8 cellular contexts compared by ENCODE assay signal in genomic region chr18:76922107-76922506, GRCh38.
DNase-seq lines count a peak whose midpoint lies in the region; ATAC-seq and TF ChIP-seq lines count a peak whose summit lies in the region.

No MANE protein-coding gene starts in this region.

- CTCF ChIA-PET in WTC11 (lab: Charles Lee) = interaction anchor here (0.7 to 4.2 kb wide), 15 partner anchors 12 to 781 kb away, joined by 3 to 67 read pairs (median 5); no protein-coding TSS in a partner anchor

- H3K27me3 ChIP-seq in right atrium auricular region = no peaks in the 10 kb centered on the region

- POLR2A ChIA-PET in WTC11 (lab: Charles Lee) = interaction anchor here (0.6 kb wide), 1 partner anchor 19 kb away, joined by 3 read pairs; no protein-coding TSS in a partner anchor

- H3K4me1 ChIP-seq in right atrium auricular region = no peaks in the 10 kb centered on the region

- H3K4me3 Mint-ChIP-seq in WTC11 (no peak overlapping the region), memory B cell (peak overlapping the region; percentile 24)
- no peak overlapping the region for H3K4me3 Mint-ChIP-seq in stimulated activated naive CD8-positive, alpha-beta T cell treated with anti-CD3 and anti-CD28 coated beads, Interleukin-15, amount 100 ng/mL, for 72 hours

- H3K27me3 Mint-ChIP-seq in WTC11 (ENCODE audit: low read depth) = no peaks in the 10 kb centered on the region
- H3K27me3 Mint-ChIP-seq in memory B cell = no peaks in the 10 kb centered on the region
- H3K27me3 Mint-ChIP-seq in stimulated activated naive CD8-positive, alpha-beta T cell treated with anti-CD3 and anti-CD28 coated beads, Interleukin-15, amount 100 ng/mL, for 72 hours = no peaks in the 10 kb centered on the region

- H3K4me3 ChIP-seq in right atrium auricular region = no peak overlapping the region
- H3K4me3 ChIP-seq in choroid plexus epithelial cell (ENCODE audit: low read depth, low read length) = no peak overlapping the region

- peak in 1 of 2 donors; percentile 71 for TF ChIP-seq CTCF in right atrium auricular region (IDR thresholded peaks at IDR 0.05)
- TF ChIP-seq CTCF in WTC11 (IDR thresholded peaks at IDR 0.05) = no peak
- peak; percentile 88 for TF ChIP-seq CTCF in choroid plexus epithelial cell (conservative IDR thresholded peaks at IDR 0.05; ENCODE audit: low read depth, low read length)

- peaks cover 41% of the 10 kb centered on the region for H3K36me3 ChIP-seq in right atrium auricular region

- H3K9me3 Mint-ChIP-seq in WTC11 (no peaks in the 10 kb centered on the region), memory B cell (no peaks in the 10 kb centered on the region)
- H3K9me3 Mint-ChIP-seq in stimulated activated naive CD8-positive, alpha-beta T cell treated with anti-CD3 and anti-CD28 coated beads, Interleukin-15, amount 100 ng/mL, for 72 hours = no peaks in the 10 kb centered on the region

- H3K36me3 Mint-ChIP-seq in WTC11 (peaks cover 37% of the 10 kb centered on the region), memory B cell (peaks cover 32% of the 10 kb centered on the region)

- H3K4me1 Mint-ChIP-seq in WTC11 = no peaks in the 10 kb centered on the region
- peaks cover 15% of the 10 kb centered on the region for H3K4me1 Mint-ChIP-seq in memory B cell
- peaks cover 21% of the 10 kb centered on the region for H3K4me1 Mint-ChIP-seq in stimulated activated naive CD8-positive, alpha-beta T cell treated with anti-CD3 and anti-CD28 coated beads, Interleukin-15, amount 100 ng/mL, for 72 hours

- DNase-seq in Right ventricle myocardium inferior (ENCODE audit: missing footprints) = no peak
- DNase-seq in right atrium auricular region (ENCODE audit: low spot score) = no peak
- peak; percentile 31 for DNase-seq in NCI-H1105 treated with DMSO at 0.1 percent for 48 hours (lab: John Stamatoyannopoulos, UW)
- peak; percentile 62 for DNase-seq in WTC11 (ENCODE audit: low spot score)
- DNase-seq in choroid plexus epithelial cell (ENCODE audit: low read depth) = peak; percentile 77
- DNase-seq in memory B cell (ENCODE audit: low spot score in 2 of 2) = peak; percentile 55 to 69
- DNase-seq in stimulated activated naive CD8-positive, alpha-beta T cell treated with anti-CD3 and anti-CD28 coated beads, Interleukin-15, amount 100 ng/mL, for 72 hours = peak; percentile 22 to 36

- intact Hi-C loops in Right ventricle myocardium inferior (cut with DNase I) = loop anchor here (1.0 kb wide), 1 partner anchor 61 kb away; no protein-coding TSS in a partner anchor

- H3K27ac Mint-ChIP-seq in WTC11 (no peak overlapping the region), memory B cell (peak overlapping the region; percentile 14)
- H3K27ac Mint-ChIP-seq in stimulated activated naive CD8-positive, alpha-beta T cell treated with anti-CD3 and anti-CD28 coated beads, Interleukin-15, amount 100 ng/mL, for 72 hours = no peak overlapping the region

- no peak overlapping the region for H3K27ac ChIP-seq in right atrium auricular region

- H3K9me3 ChIP-seq in right atrium auricular region = no peaks in the 10 kb centered on the region

- ATAC-seq in Right ventricle myocardium inferior = peak; percentile 71
- peak; percentile 99 for ATAC-seq in HG02759 (IDR thresholded peaks at IDR 0.05; ENCODE audit: unreplicated experiment)
- ATAC-seq in WTC11 = peak; percentile 99
- ATAC-seq in memory B cell (ENCODE audit: low read depth) = peak; percentile 100
- ATAC-seq in stimulated activated naive CD8-positive, alpha-beta T cell treated with anti-CD3 and anti-CD28 coated beads, Interleukin-15, amount 100 ng/mL, for 72 hours = peak; percentile 98

TF ChIP-seq in WTC11, 78 proteins besides CTCF, POLR2A, EP300 and RAD21 (continues in another document):
- TF ChIP-seq FOXK1 (CRISPR knock-in tag; IDR thresholded peaks at IDR 0.05) (no peak), NFE2L1 (CRISPR knock-in tag; IDR thresholded peaks at IDR 0.05) (no peak), ZBTB43 (CRISPR knock-in tag; IDR thresholded peaks at IDR 0.05) (no peak), TCF7 (CRISPR knock-in tag; IDR thresholded peaks at IDR 0.05; ENCODE audit: low read depth) (no peak), ZNF671 (CRISPR knock-in tag; IDR thresholded peaks at IDR 0.05) (no peak), ESRRA (CRISPR knock-in tag; IDR thresholded peaks at IDR 0.05; ENCODE audit: borderline replicate concordance) (no peak), NR1H2 (CRISPR knock-in tag; IDR thresholded peaks at IDR 0.05) (no peak), MLX (CRISPR knock-in tag; IDR thresholded peaks at IDR 0.05) (no peak)
- TF ChIP-seq, protein P1, sequence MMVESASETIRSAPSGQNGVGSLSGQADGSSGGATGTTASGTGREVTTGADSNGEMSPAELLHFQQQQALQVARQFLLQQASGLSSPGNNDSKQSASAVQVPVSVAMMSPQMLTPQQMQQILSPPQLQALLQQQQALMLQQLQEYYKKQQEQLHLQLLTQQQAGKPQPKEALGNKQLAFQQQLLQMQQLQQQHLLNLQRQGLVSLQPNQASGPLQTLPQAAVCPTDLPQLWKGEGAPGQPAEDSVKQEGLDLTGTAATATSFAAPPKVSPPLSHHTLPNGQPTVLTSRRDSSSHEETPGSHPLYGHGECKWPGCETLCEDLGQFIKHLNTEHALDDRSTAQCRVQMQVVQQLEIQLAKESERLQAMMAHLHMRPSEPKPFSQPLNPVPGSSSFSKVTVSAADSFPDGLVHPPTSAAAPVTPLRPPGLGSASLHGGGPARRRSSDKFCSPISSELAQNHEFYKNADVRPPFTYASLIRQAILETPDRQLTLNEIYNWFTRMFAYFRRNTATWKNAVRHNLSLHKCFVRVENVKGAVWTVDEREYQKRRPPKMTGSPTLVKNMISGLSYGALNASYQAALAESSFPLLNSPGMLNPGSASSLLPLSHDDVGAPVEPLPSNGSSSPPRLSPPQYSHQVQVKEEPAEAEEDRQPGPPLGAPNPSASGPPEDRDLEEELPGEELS (CRISPR knock-in tag; IDR thresholded peaks at IDR 0.05) = no peak
- TF ChIP-seq, protein P2, sequence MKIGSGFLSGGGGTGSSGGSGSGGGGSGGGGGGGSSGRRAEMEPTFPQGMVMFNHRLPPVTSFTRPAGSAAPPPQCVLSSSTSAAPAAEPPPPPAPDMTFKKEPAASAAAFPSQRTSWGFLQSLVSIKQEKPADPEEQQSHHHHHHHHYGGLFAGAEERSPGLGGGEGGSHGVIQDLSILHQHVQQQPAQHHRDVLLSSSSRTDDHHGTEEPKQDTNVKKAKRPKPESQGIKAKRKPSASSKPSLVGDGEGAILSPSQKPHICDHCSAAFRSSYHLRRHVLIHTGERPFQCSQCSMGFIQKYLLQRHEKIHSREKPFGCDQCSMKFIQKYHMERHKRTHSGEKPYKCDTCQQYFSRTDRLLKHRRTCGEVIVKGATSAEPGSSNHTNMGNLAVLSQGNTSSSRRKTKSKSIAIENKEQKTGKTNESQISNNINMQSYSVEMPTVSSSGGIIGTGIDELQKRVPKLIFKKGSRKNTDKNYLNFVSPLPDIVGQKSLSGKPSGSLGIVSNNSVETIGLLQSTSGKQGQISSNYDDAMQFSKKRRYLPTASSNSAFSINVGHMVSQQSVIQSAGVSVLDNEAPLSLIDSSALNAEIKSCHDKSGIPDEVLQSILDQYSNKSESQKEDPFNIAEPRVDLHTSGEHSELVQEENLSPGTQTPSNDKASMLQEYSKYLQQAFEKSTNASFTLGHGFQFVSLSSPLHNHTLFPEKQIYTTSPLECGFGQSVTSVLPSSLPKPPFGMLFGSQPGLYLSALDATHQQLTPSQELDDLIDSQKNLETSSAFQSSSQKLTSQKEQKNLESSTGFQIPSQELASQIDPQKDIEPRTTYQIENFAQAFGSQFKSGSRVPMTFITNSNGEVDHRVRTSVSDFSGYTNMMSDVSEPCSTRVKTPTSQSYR (CRISPR knock-in tag; IDR thresholded peaks at IDR 0.05) = no peak
- TF ChIP-seq, protein P3, sequence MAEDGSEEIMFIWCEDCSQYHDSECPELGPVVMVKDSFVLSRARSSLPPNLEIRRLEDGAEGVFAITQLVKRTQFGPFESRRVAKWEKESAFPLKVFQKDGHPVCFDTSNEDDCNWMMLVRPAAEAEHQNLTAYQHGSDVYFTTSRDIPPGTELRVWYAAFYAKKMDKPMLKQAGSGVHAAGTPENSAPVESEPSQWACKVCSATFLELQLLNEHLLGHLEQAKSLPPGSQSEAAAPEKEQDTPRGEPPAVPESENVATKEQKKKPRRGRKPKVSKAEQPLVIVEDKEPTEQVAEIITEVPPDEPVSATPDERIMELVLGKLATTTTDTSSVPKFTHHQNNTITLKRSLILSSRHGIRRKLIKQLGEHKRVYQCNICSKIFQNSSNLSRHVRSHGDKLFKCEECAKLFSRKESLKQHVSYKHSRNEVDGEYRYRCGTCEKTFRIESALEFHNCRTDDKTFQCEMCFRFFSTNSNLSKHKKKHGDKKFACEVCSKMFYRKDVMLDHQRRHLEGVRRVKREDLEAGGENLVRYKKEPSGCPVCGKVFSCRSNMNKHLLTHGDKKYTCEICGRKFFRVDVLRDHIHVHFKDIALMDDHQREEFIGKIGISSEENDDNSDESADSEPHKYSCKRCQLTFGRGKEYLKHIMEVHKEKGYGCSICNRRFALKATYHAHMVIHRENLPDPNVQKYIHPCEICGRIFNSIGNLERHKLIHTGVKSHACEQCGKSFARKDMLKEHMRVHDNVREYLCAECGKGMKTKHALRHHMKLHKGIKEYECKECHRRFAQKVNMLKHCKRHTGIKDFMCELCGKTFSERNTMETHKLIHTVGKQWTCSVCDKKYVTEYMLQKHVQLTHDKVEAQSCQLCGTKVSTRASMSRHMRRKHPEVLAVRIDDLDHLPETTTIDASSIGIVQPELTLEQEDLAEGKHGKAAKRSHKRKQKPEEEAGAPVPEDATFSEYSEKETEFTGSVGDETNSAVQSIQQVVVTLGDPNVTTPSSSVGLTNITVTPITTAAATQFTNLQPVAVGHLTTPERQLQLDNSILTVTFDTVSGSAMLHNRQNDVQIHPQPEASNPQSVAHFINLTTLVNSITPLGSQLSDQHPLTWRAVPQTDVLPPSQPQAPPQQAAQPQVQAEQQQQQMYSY (CRISPR knock-in tag; IDR thresholded peaks at IDR 0.05) = no peak

Comparison
In these comparisons a context has a peak if more than half of its experiments do, and no peak if none do; other contexts are left out.
1. DNase-seq: peak in NCI-H1105 treated with DMSO at 0.1 percent for 48 hours (single experiment), WTC11 (single experiment), choroid plexus epithelial cell (single experiment), memory B cell (2 of 2) and stimulated activated naive CD8-positive, alpha-beta T cell treated with anti-CD3 and anti-CD28 coated beads, Interleukin-15, amount 100 ng/mL, for 72 hours (2 of 2); none in Right ventricle myocardium inferior (single experiment) and right atrium auricular region (single experiment).
2. Peak in every context shown above with its lines, with median percentiles within 50 percentile points of each other: ATAC-seq.